ENCODE assay signal across 26 cellular contexts in genomic region chr1:62879962-62880361, GRCh38.
DNase-seq lines count a peak whose midpoint lies in the region; ATAC-seq, FAIRE-seq and TF ChIP-seq lines count a peak whose summit lies in the region.
"Had no signal": no experiment of that assay in that cellular context is flagged by ENCODE, and none has a peak within 500 bp of the region (broad histone marks: within the 10 kb centered on the region; RNA-seq: fewer than 3 reads in every experiment).

No MANE protein-coding gene starts in this region.

- H3K79me2 ChIP-seq in HepG2 (ENCODE audit: insufficient read depth, low read length), result no peaks in the 10 kb centered on the region

- H3K27ac ChIP-seq in HepG2 (ENCODE audit: extremely low read length, insufficient read depth, low read length), result no peak overlapping the region
- no peak overlapping the region for H3K27ac ChIP-seq in right lobe of liver
- no peak overlapping the region for H3K27ac ChIP-seq in HEK293 (ENCODE audit: extremely low read depth, low read depth, low read length)
- H3K27ac ChIP-seq: BLaER1 had no signal

- H2AFZ ChIP-seq in HepG2 (ENCODE audit: low read length), result no peak overlapping the region

- no peak for TF ChIP-seq EP300 in HepG2 (IDR thresholded peaks at IDR 0.05; ENCODE audit: low read depth in 2 of 2, low read length in 2 of 2)
- no peak for TF ChIP-seq EP300 in HepG2 (CRISPR knock-in tag; IDR thresholded peaks at IDR 0.05; ENCODE audit: borderline replicate concordance)

- POLR2A ChIA-PET in HepG2 (lab: Yijun Ruan, JAX) (no interaction called here), HEK293 (lab: Yijun Ruan, JAX) (no interaction called here)

- TF ChIP-seq RAD21 in HepG2 (CRISPR knock-in tag; IDR thresholded peaks at IDR 0.05), result no peak

- H4K20me1 ChIP-seq in HepG2 (ENCODE audit: insufficient read depth, low read length), result no peaks in the 10 kb centered on the region
- H4K20me1 ChIP-seq: BLaER1 had no signal

- ATAC-seq in HepG2, result no peak
- ATAC-seq in right lobe of liver, result no peak
- ATAC-seq: GM12878 had no signal

- no peak overlapping the region for H3K4me2 ChIP-seq in HepG2 (ENCODE audit: low read depth, low read length)
- H3K4me2 ChIP-seq: BLaER1 had no signal

- in situ Hi-C loops in HepG2 (cut with HindIII; ENCODE audit: extremely low pct_ligation_motif_present, low pct_unique_long_range_greater_than_20kb), result no loop called here

- no peak overlapping the region for H3K9ac ChIP-seq in HepG2 (ENCODE audit: insufficient read depth, low read depth, low read length)
- H3K9ac ChIP-seq: BLaER1 had no signal

- TF ChIP-seq POLR2A in HepG2 (IDR thresholded peaks at IDR 0.05; ENCODE audit: insufficient read depth in 1 of 2, low read depth in 2 of 2, low read length in 2 of 2) (no peak), right lobe of liver (IDR thresholded peaks at IDR 0.05) (no peak)

- DNase-seq in HepG2 (ENCODE audit: low spot score), result no peak
- DNase-seq in right lobe of liver, result no peak
- DNase-seq in NCI-H2171 treated with DMSO at 0.1 percent for 48 hours (lab: John Stamatoyannopoulos, UW), result peak; percentile 76
- no peak for DNase-seq in UCSD-AML1 (lab: John Stamatoyannopoulos, UW; ENCODE audit: unreplicated experiment)
- no peak for DNase-seq in NCI-H226
- DNase-seq: 8988T; ACHN; BE2C; C1 segment of cervical spinal cord; CD4-positive, alpha-beta memory T cell; CD4-positive, CD25-positive, alpha-beta regulatory T cell; CD8-positive, alpha-beta memory T cell; COR-L47; DMS 273 treated with DMSO at 0.1 percent for 48 hours; DMS153; DMS53; DMS79; DND-41; EL; GDM1 had no signal

- intact Hi-C loops in HepG2 (cut with micrococcal nuclease; ENCODE audit: unreplicated experiment), result no loop called here
- intact Hi-C loops in right lobe of liver (cut with DNase I), result no loop called here

- no peak for FAIRE-seq in HepG2 (lab: Jason Lieb, UNC)
- FAIRE-seq: A204.1, GM12878, GM12892, GM18507 had no signal

- 65% methylated on average over 1 of the region's 1 CpG for WGBS in HepG2 (ENCODE audit: low lambda C conversion rate)
- WGBS in right lobe of liver (ENCODE audit: insufficient coverage, low coverage, low lambda C conversion rate, missing lambda C conversion rate), result 86% methylated on average over 1 of the region's 1 CpG

- H3K9me3 ChIP-seq in HepG2 (ENCODE audit: low read length) (peaks cover 12% of the 10 kb centered on the region; the same call in 1 of the 2 replicates), right lobe of liver (no peaks in the 10 kb centered on the region), HEK293 (ENCODE audit: control insufficient read depth, insufficient read depth, low read depth, low read length) (no peaks in the 10 kb centered on the region)
- H3K9me3 ChIP-seq: BE2C had no signal

- H3K27me3 ChIP-seq in HepG2 (ENCODE audit: control insufficient read depth in 1 of 2, insufficient read depth in 2 of 2, low read length in 2 of 2) (no peaks in the 10 kb centered on the region), right lobe of liver (no peaks in the 10 kb centered on the region)
- H3K27me3 ChIP-seq: BE2C, BLaER1 had no signal

- no peak overlapping the region for H3K4me3 ChIP-seq in HepG2 (replicated peaks in 1 of 3; ENCODE audit: insufficient read depth in 1 of 3, low read depth in 2 of 3, low read length in 3 of 3)
- H3K4me3 ChIP-seq in right lobe of liver, result no peak overlapping the region
- H3K4me3 ChIP-seq in HEK293 (ENCODE audit: low read depth, low read length), result no peak overlapping the region
- H3K4me3 ChIP-seq: BLaER1, GM12878 had no signal

- BruUV-seq in HepG2 (replicated peaks; lab: Mats Ljungman, UMichigan), result no TSS peak

- H3K4me1 ChIP-seq in HepG2 (ENCODE audit: insufficient read depth, low read length) (peaks cover 20% of the 10 kb centered on the region), right lobe of liver (no peaks in the 10 kb centered on the region), HEK293 (ENCODE audit: control insufficient read depth, insufficient read depth, low read length) (no peaks in the 10 kb centered on the region)
- H3K4me1 ChIP-seq: BE2C, BLaER1 had no signal

- CTCF ChIA-PET in HepG2 (lab: Yijun Ruan, JAX; ENCODE audit: low intra/inter-chr PET ratio, low total read pairs), result no interaction called here
- CTCF ChIA-PET in HEK293 (lab: Yijun Ruan, JAX), result interaction anchor here (0.6 kb wide), 1 partner anchor 822 kb away, joined by 4 read pairs; no protein-coding TSS in a partner anchor

- H3K36me3 ChIP-seq in HepG2 (replicated peaks in 1 of 2; ENCODE audit: control insufficient read depth in 1 of 2, insufficient read depth in 2 of 2, low read length in 2 of 2) (no peaks in the 10 kb centered on the region), right lobe of liver (no peaks in the 10 kb centered on the region), HEK293 (ENCODE audit: control insufficient read depth in 2 of 2, insufficient read depth in 1 of 2, low read length in 2 of 2) (no peaks in the 10 kb centered on the region)
- H3K36me3 ChIP-seq: BE2C, BLaER1 had no signal

- TF ChIP-seq CTCF in HepG2 (CRISPR knock-in tag; IDR thresholded peaks at IDR 0.05) (no peak), right lobe of liver (IDR thresholded peaks at IDR 0.05) (no peak), HEK293 (tag by site-specific recombination; IDR thresholded peaks at IDR 0.05) (no peak)

TF ChIP-seq in HepG2, 621 proteins besides CTCF, POLR2A, EP300 and RAD21:
- TF ChIP-seq RBM22 (optimal IDR thresholded peaks at IDR 0.05; ENCODE audit: low read length), result no peak
- TF ChIP-seq ZBTB38 (CRISPR knock-in tag; IDR thresholded peaks at IDR 0.05), result no peak
- peak; percentile 99 for TF ChIP-seq ZNF331 (CRISPR knock-in tag; IDR thresholded peaks at IDR 0.05)
- no peak for TF ChIP-seq BATF2 (CRISPR knock-in tag; IDR thresholded peaks at IDR 0.05)

TF ChIP-seq in HEK293, 187 proteins besides CTCF, POLR2A, EP300 and RAD21:
- TF ChIP-seq ZNF654 (tag by site-specific recombination; IDR thresholded peaks at IDR 0.05; ENCODE audit: low read depth) (no peak), SETDB1 (IDR thresholded peaks at IDR 0.05; ENCODE audit: insufficient read length, low read length) (peak; percentile 46)

Comparison
In these comparisons a context has a peak if more than half of its experiments do, and no peak if none do; other contexts are left out.
1. Of the 63 proteins assayed by ChIP-seq in both HepG2 and HEK293: peak only in HepG2: none; only in HEK293: SETDB1; in both: none; in neither: 62.